In genomic region chrX:17740137-17741122, GRCh38 we compare ENCODE assay signal across 26 cellular contexts. TPM values are rescaled to one million over a fixed set of nuclear protein-coding genes. Genes with fewer than 3 reads are reported as not detected.
DNase-seq lines count a peak whose midpoint lies in the region; ATAC-seq, FAIRE-seq and TF ChIP-seq lines count a peak whose summit lies in the region.
"Had no signal": no experiment of that assay in that cellular context is flagged by ENCODE, and none has a peak within 500 bp of the region (broad histone marks: within the 10 kb centered on the region; RNA-seq: fewer than 3 reads in every experiment).

No MANE protein-coding gene starts in this region.

- no peaks in the 10 kb centered on the region for H3K27me3 Mint-ChIP-seq in activated naive CD4-positive, alpha-beta T cell treated with anti-CD3 and anti-CD28 coated beads, Interleukin-2, amount 50 U/mL, for 24 hours
- no peaks in the 10 kb centered on the region for H3K27me3 Mint-ChIP-seq in astrocyte (ENCODE audit: low read depth, unreplicated experiment)
- H3K27me3 Mint-ChIP-seq in activated CD8-positive, alpha-beta memory T cell treated with anti-CD3 and anti-CD28 coated beads, Interleukin-2, amount 10 ng/mL, durations not matched to agents 7 days and 5 days, result peaks cover 47% of the 10 kb centered on the region
- H3K27me3 Mint-ChIP-seq: activated T-helper 17 cell treated with anti-CD3 and anti-CD28 coated beads, Interleukin-2, amount 50 U/mL, for 72 hours; naive B cell; stimulated activated naive CD8-positive, alpha-beta T cell treated with anti-CD3 and anti-CD28 coated beads, Interleukin-15, Interleukin-2, amounts not matched to agents 100 ng/mL and 50 ng/mL, for 24 hours had no signal

- peak overlapping the region; percentile 68 for H3K27ac Mint-ChIP-seq in activated naive CD4-positive, alpha-beta T cell treated with anti-CD3 and anti-CD28 coated beads, Interleukin-2, amount 50 U/mL, for 24 hours
- H3K27ac Mint-ChIP-seq in activated naive CD4-positive, alpha-beta T cell treated with anti-CD3 and anti-CD28 coated beads, Interleukin-2, amount 50 U/mL, for 72 hours, result no peak overlapping the region
- no peak overlapping the region for H3K27ac Mint-ChIP-seq in astrocyte (ENCODE audit: unreplicated experiment)
- no peak overlapping the region for H3K27ac Mint-ChIP-seq in activated CD8-positive, alpha-beta memory T cell treated with anti-CD3 and anti-CD28 coated beads, Interleukin-2, amount 10 ng/mL, durations not matched to agents 7 days and 5 days
- H3K27ac Mint-ChIP-seq: activated CD4-positive, alpha-beta memory T cell treated with anti-CD3 and anti-CD28 coated beads, Interleukin-2, amount 10 ng/mL, durations not matched to agents 7 days and 5 days; stimulated activated naive CD8-positive, alpha-beta T cell treated with anti-CD3 and anti-CD28 coated beads, Interleukin-15, Interleukin-2, amounts not matched to agents 100 ng/mL and 50 ng/mL, for 24 hours had no signal

- no peak for TF ChIP-seq CTCF in astrocyte (IDR thresholded peaks at IDR 0.05; ENCODE audit: insufficient read depth, low read depth, low read length)

- CTCF ChIA-PET in activated CD8-positive, alpha-beta memory T cell treated with anti-CD3 and anti-CD28 coated beads, Interleukin-2, amount 10 ng/mL, durations not matched to agents 7 days and 5 days (lab: Charles Lee), result no interaction called here

- H3K79me2 ChIP-seq in astrocyte (ENCODE audit: insufficient read depth, low read length), result peaks cover 38% of the 10 kb centered on the region

- H3K9me3 ChIP-seq in astrocyte (ENCODE audit: insufficient read depth, low read depth, low read length) (no peaks in the 10 kb centered on the region), skeletal muscle tissue (ENCODE audit: control insufficient read depth in 3 of 3, low read length in 3 of 3) (no peaks in the 10 kb centered on the region)
- H3K9me3 ChIP-seq: BLaER1, left lung, thyroid gland had no signal

- peaks cover 55% of the 10 kb centered on the region for H3K4me1 Mint-ChIP-seq in activated naive CD4-positive, alpha-beta T cell treated with anti-CD3 and anti-CD28 coated beads, Interleukin-2, amount 50 U/mL, for 24 hours
- peaks cover 2% of the 10 kb centered on the region for H3K4me1 Mint-ChIP-seq in astrocyte (ENCODE audit: low read depth, unreplicated experiment)
- H3K4me1 Mint-ChIP-seq in activated CD8-positive, alpha-beta memory T cell treated with anti-CD3 and anti-CD28 coated beads, Interleukin-2, amount 10 ng/mL, durations not matched to agents 7 days and 5 days, result peaks cover 19% of the 10 kb centered on the region

- ATAC-seq in activated naive CD4-positive, alpha-beta T cell treated with anti-CD3 and anti-CD28 coated beads, Interleukin-2, amount 50 U/mL, for 72 hours, result no peak
- no peak for ATAC-seq in activated CD8-positive, alpha-beta memory T cell treated with anti-CD3 and anti-CD28 coated beads, Interleukin-2, amount 10 ng/mL, durations not matched to agents 7 days and 5 days
- ATAC-seq: activated T-helper 17 cell treated with anti-CD3 and anti-CD28 coated beads, Interleukin-2, amount 50 U/mL, for 72 hours; left lung had no signal

- H4K20me1 ChIP-seq in astrocyte (ENCODE audit: insufficient read depth, low read length), result peaks cover 17% of the 10 kb centered on the region

- no peak overlapping the region for H3K4me3 ChIP-seq in astrocyte (ENCODE audit: insufficient read depth, low read depth, low read length)
- H3K4me3 ChIP-seq in skeletal muscle tissue (ENCODE audit: low read length in 3 of 3), result peak overlapping the region; percentile 7 to 14 (median 11)
- H3K4me3 ChIP-seq: BLaER1, left lung, thyroid gland had no signal

- H3K27me3 ChIP-seq in astrocyte (ENCODE audit: insufficient read depth, low read length) (no peaks in the 10 kb centered on the region), skeletal muscle tissue (ENCODE audit: control insufficient read depth in 3 of 3, insufficient read depth in 3 of 3, low read length in 3 of 3) (no peaks in the 10 kb centered on the region)
- H3K27me3 ChIP-seq: brain microvascular endothelial cell, thyroid gland had no signal

- H3K4me3 Mint-ChIP-seq in activated naive CD4-positive, alpha-beta T cell treated with anti-CD3 and anti-CD28 coated beads, Interleukin-2, amount 50 U/mL, for 24 hours, result peak overlapping the region; percentile 43
- H3K4me3 Mint-ChIP-seq in astrocyte (ENCODE audit: unreplicated experiment), result no peak overlapping the region
- H3K4me3 Mint-ChIP-seq in activated CD8-positive, alpha-beta memory T cell treated with anti-CD3 and anti-CD28 coated beads, Interleukin-2, amount 10 ng/mL, durations not matched to agents 7 days and 5 days, result no peak overlapping the region
- H3K4me3 Mint-ChIP-seq: activated CD4-positive, alpha-beta memory T cell treated with anti-CD3 and anti-CD28 coated beads, Interleukin-2, amount 10 ng/mL, durations not matched to agents 7 days and 5 days had no signal

- no peaks in the 10 kb centered on the region for H3K9me3 Mint-ChIP-seq in activated naive CD4-positive, alpha-beta T cell treated with anti-CD3 and anti-CD28 coated beads, Interleukin-2, amount 50 U/mL, for 24 hours
- no peaks in the 10 kb centered on the region for H3K9me3 Mint-ChIP-seq in activated naive CD4-positive, alpha-beta T cell treated with anti-CD3 and anti-CD28 coated beads, Interleukin-2, amount 50 U/mL, for 72 hours
- no peaks in the 10 kb centered on the region for H3K9me3 Mint-ChIP-seq in astrocyte (ENCODE audit: unreplicated experiment)
- H3K9me3 Mint-ChIP-seq in activated CD8-positive, alpha-beta memory T cell treated with anti-CD3 and anti-CD28 coated beads, Interleukin-2, amount 10 ng/mL, durations not matched to agents 7 days and 5 days (ENCODE audit: low read depth), result no peaks in the 10 kb centered on the region
- H3K9me3 Mint-ChIP-seq: activated CD4-positive, alpha-beta memory T cell treated with anti-CD3 and anti-CD28 coated beads, Interleukin-2, amount 10 ng/mL, durations not matched to agents 7 days and 5 days; activated T-helper 17 cell treated with anti-CD3 and anti-CD28 coated beads, Interleukin-2, amount 50 U/mL, for 72 hours; stimulated activated naive CD8-positive, alpha-beta T cell treated with anti-CD3 and anti-CD28 coated beads, Interleukin-15, Interleukin-2, amounts not matched to agents 100 ng/mL and 50 ng/mL, for 24 hours had no signal

- no peak for DNase-seq in activated naive CD4-positive, alpha-beta T cell treated with anti-CD3 and anti-CD28 coated beads, Interleukin-2, amount 50 U/mL, for 72 hours (ENCODE audit: low spot score in 2 of 2)
- DNase-seq in NCI-H524 (lab: John Stamatoyannopoulos, UW) (peak; percentile 56 to 89), astrocyte (ENCODE audit: low read depth) (no peak), OCI-M1 (lab: John Stamatoyannopoulos, UW) (no peak), NCI-H1694 (lab: John Stamatoyannopoulos, UW) (no peak)
- no peak for DNase-seq in activated CD8-positive, alpha-beta memory T cell treated with anti-CD3 and anti-CD28 coated beads, Interleukin-2, amount 10 ng/mL, durations not matched to agents 7 days and 5 days
- DNase-seq: activated CD4-positive, alpha-beta memory T cell treated with anti-CD3 and anti-CD28 coated beads, Interleukin-2, amount 10 ng/mL, durations not matched to agents 7 days and 5 days; activated CD4-positive, alpha-beta T cell treated with anti-CD3 and anti-CD28 coated beads for 1 hour; brain microvascular endothelial cell; effector CD4-positive, alpha-beta T cell; left lung; MM.1S; naive B cell; NCI-H2081; thyroid gland had no signal

- H3K4me2 ChIP-seq in astrocyte (ENCODE audit: low read length), result no peak overlapping the region
- H3K4me2 ChIP-seq: BLaER1 had no signal

- no peak overlapping the region for H3K9ac ChIP-seq in astrocyte (ENCODE audit: low read length)
- peak overlapping the region in 2 of 3 donors; percentile 20 to 71 for H3K9ac ChIP-seq in skeletal muscle tissue (ENCODE audit: low read depth in 1 of 3, low read length in 3 of 3)
- H3K9ac ChIP-seq: BLaER1, KMS-11 had no signal

- no peaks in the 10 kb centered on the region for H3K4me1 ChIP-seq in astrocyte (ENCODE audit: insufficient read depth, low read length)
- peaks cover 0 to 9% (median 2%) of the 10 kb centered on the region in 3 donors for H3K4me1 ChIP-seq in skeletal muscle tissue (ENCODE audit: control insufficient read depth in 3 of 3, insufficient read depth in 3 of 3, low read length in 3 of 3)
- H3K4me1 ChIP-seq: left lung, thyroid gland had no signal

- H3K36me3 ChIP-seq in astrocyte (ENCODE audit: insufficient read depth, low read length) (no peaks in the 10 kb centered on the region), skeletal muscle tissue (ENCODE audit: control insufficient read depth in 3 of 3, insufficient read depth in 3 of 3, low read length in 3 of 3) (no peaks in the 10 kb centered on the region)
- H3K36me3 ChIP-seq: BLaER1, brain microvascular endothelial cell, left lung, thyroid gland had no signal

- no peak overlapping the region for H2AFZ ChIP-seq in astrocyte (ENCODE audit: low read depth, low read length)

- H3K27ac ChIP-seq in astrocyte (ENCODE audit: low read depth, low read length) (no peak overlapping the region), skeletal muscle tissue (ENCODE audit: low read depth, low read length) (peak overlapping the region; percentile 51)
- H3K27ac ChIP-seq: BLaER1, brain microvascular endothelial cell, epithelial cell of prostate, KMS-11, left lung, RWPE1, thyroid gland had no signal

- peak; percentile 54 for FAIRE-seq in astrocyte (lab: Jason Lieb, UNC)
- FAIRE-seq: GM18507, small intestine, TTC549 had no signal

- no peaks in the 10 kb centered on the region for H3K36me3 Mint-ChIP-seq in activated naive CD4-positive, alpha-beta T cell treated with anti-CD3 and anti-CD28 coated beads, Interleukin-2, amount 50 U/mL, for 24 hours
- H3K36me3 Mint-ChIP-seq in activated naive CD4-positive, alpha-beta T cell treated with anti-CD3 and anti-CD28 coated beads, Interleukin-2, amount 50 U/mL, for 72 hours, result peaks cover 0 to 9% of the 10 kb centered on the region in 2 donors
- H3K36me3 Mint-ChIP-seq in astrocyte (ENCODE audit: low read depth, unreplicated experiment), result no peaks in the 10 kb centered on the region
- peaks cover 3% of the 10 kb centered on the region for H3K36me3 Mint-ChIP-seq in activated CD8-positive, alpha-beta memory T cell treated with anti-CD3 and anti-CD28 coated beads, Interleukin-2, amount 10 ng/mL, durations not matched to agents 7 days and 5 days
- H3K36me3 Mint-ChIP-seq: naive B cell had no signal

RNA-seq across cellular contexts. Expression of gene SCML1, which starts 3.1 kb away (rescaled TPM):
- total RNA-seq in activated naive CD4-positive, alpha-beta T cell treated with anti-CD3 and anti-CD28 coated beads, Interleukin-2, amount 50 U/mL, for 72 hours, result 10 to 100 TPM in 1 of 2 donors, 1 to 10 TPM in 1; 3.6 to 28.3 TPM
- 4.2 and 5.1 TPM in 2 replicates for total RNA-seq in astrocyte
- 4.2 TPM for total RNA-seq in skeletal muscle tissue
- under 1 TPM; 0.23 to 0.42 TPM for total RNA-seq in activated CD8-positive, alpha-beta memory T cell treated with anti-CD3 and anti-CD28 coated beads, Interleukin-2, amount 10 ng/mL, durations not matched to agents 7 days and 5 days

Comparison
In these comparisons a context has a peak if more than half of its experiments do, and no peak if none do; other contexts are left out.
1. DNase-seq: peak in NCI-H524 (2 of 2); none in activated naive CD4-positive, alpha-beta T cell treated with anti-CD3 and anti-CD28 coated beads, Interleukin-2, amount 50 U/mL, for 72 hours (0 of 2), astrocyte (single experiment), OCI-M1 (single experiment), activated CD8-positive, alpha-beta memory T cell treated with anti-CD3 and anti-CD28 coated beads, Interleukin-2, amount 10 ng/mL, durations not matched to agents 7 days and 5 days (single experiment) and NCI-H1694 (single experiment).